In genomic region chr3:171556574-171557145, GRCh38 we compare ENCODE assay signal across 14 cellular contexts.
DNase-seq lines count a peak whose midpoint lies in the region; ATAC-seq and TF ChIP-seq lines count a peak whose summit lies in the region.
"Had no signal": no experiment of that assay in that cellular context is flagged by ENCODE, and none has a peak within 500 bp of the region (broad histone marks: within the 10 kb centered on the region; RNA-seq: fewer than 3 reads in every experiment).

No MANE protein-coding gene starts in this region.

- 61 to 85% methylated on average over 4 of the region's 4 CpGs for WGBS in testis, 2 donors

- no peak for TF ChIP-seq CTCF in testis (IDR thresholded peaks at IDR 0.05)

- H3K27ac ChIP-seq in testis: peak overlapping the region; percentile 26 to 42
- H3K27ac ChIP-seq: HL-60 had no signal

- H3K4me3 Mint-ChIP-seq in activated naive CD4-positive, alpha-beta T cell treated with anti-CD3 and anti-CD28 coated beads for 36 hours: no peak overlapping the region
- H3K4me3 Mint-ChIP-seq: activated B cell treated with CpG ODN at 0.5 μM for 24 hours, naive B cell, type B pancreatic cell had no signal

- H3K9me3 ChIP-seq in testis: no peaks in the 10 kb centered on the region

- no peaks in the 10 kb centered on the region for H3K27me3 Mint-ChIP-seq in activated naive CD4-positive, alpha-beta T cell treated with anti-CD3 and anti-CD28 coated beads for 36 hours (ENCODE audit: low read depth)
- H3K27me3 Mint-ChIP-seq: activated B cell treated with CpG ODN at 0.5 μM for 24 hours, naive B cell, type B pancreatic cell had no signal

- H3K9me3 Mint-ChIP-seq in activated naive CD4-positive, alpha-beta T cell treated with anti-CD3 and anti-CD28 coated beads for 36 hours: no peaks in the 10 kb centered on the region
- H3K9me3 Mint-ChIP-seq: activated B cell treated with CpG ODN at 0.5 μM for 24 hours, naive B cell, type B pancreatic cell had no signal

- intact Hi-C loops in activated naive CD4-positive, alpha-beta T cell treated with anti-CD3 and anti-CD28 coated beads for 36 hours (cut with micrococcal nuclease): no loop called here
- intact Hi-C loops in testis (cut with DNase I; ENCODE audit: low total_unique reads): no loop called here

- no peak overlapping the region for H3K27ac Mint-ChIP-seq in activated naive CD4-positive, alpha-beta T cell treated with anti-CD3 and anti-CD28 coated beads for 36 hours
- H3K27ac Mint-ChIP-seq: activated B cell treated with CpG ODN at 0.5 μM for 24 hours, naive B cell, type B pancreatic cell had no signal

- CTCF ChIA-PET in activated naive CD4-positive, alpha-beta T cell treated with anti-CD3 and anti-CD28 coated beads for 36 hours (lab: Charles Lee): interaction anchor here (1.1 kb wide), 1 partner anchor 10 kb away, joined by 3 read pairs; no protein-coding TSS in a partner anchor

- no peaks in the 10 kb centered on the region for H3K36me3 Mint-ChIP-seq in activated naive CD4-positive, alpha-beta T cell treated with anti-CD3 and anti-CD28 coated beads for 36 hours (ENCODE audit: low read depth)
- H3K36me3 Mint-ChIP-seq: naive B cell, type B pancreatic cell had no signal

- no peak overlapping the region for H3K4me3 ChIP-seq in testis
- H3K4me3 ChIP-seq: smooth muscle cell had no signal

- peak; percentile 15 for DNase-seq in activated naive CD4-positive, alpha-beta T cell treated with anti-CD3 and anti-CD28 coated beads for 36 hours
- no peak for DNase-seq in activated naive CD4-positive, alpha-beta T cell treated with anti-CD3 and anti-CD28 coated beads, Interleukin-2, amount 50 U/mL, for 16 hours
- DNase-seq in NCI-H2227 treated with DMSO at 0.1 percent for 48 hours (lab: John Stamatoyannopoulos, UW): peak; percentile 53
- DNase-seq in dermis blood vessel endothelial cell: peak; percentile 33
- DNase-seq in testis: no peak
- no peak for DNase-seq in stimulated activated CD4-positive, alpha-beta T cell treated with anti-CD3 and anti-CD28 coated beads, Interleukin-12 subunit alpha, Interleukin-12 subunit beta, amount 100 ng/mL, for 4 hours
- DNase-seq: activated B cell treated with CpG ODN at 0.5 μM for 24 hours, naive B cell, SHP77 treated with DMSO at 0.1 percent for 48 hours had no signal

- no peaks in the 10 kb centered on the region for H3K27me3 ChIP-seq in testis

- H3K36me3 ChIP-seq in testis (ENCODE audit: low read depth, missing control alignments): no peaks in the 10 kb centered on the region

- H3K4me1 ChIP-seq in testis: peaks cover 11% of the 10 kb centered on the region

- H3K4me1 Mint-ChIP-seq in activated naive CD4-positive, alpha-beta T cell treated with anti-CD3 and anti-CD28 coated beads for 36 hours (ENCODE audit: low read depth): peaks cover 13% of the 10 kb centered on the region
- H3K4me1 Mint-ChIP-seq: activated B cell treated with CpG ODN at 0.5 μM for 24 hours, naive B cell had no signal

- no peak for TF ChIP-seq POLR2A in testis (IDR thresholded peaks at IDR 0.05)

- ATAC-seq in HG02678 (IDR thresholded peaks at IDR 0.05; ENCODE audit: unreplicated experiment) (no peak), HG03354 (IDR thresholded peaks at IDR 0.05; ENCODE audit: poor library complexity, severe bottlenecking, unreplicated experiment) (no peak)

Comparison
In these comparisons a context has a peak if more than half of its experiments do, and no peak if none do; other contexts are left out.
1. DNase-seq: peak in activated naive CD4-positive, alpha-beta T cell treated with anti-CD3 and anti-CD28 coated beads for 36 hours (single experiment), NCI-H2227 treated with DMSO at 0.1 percent for 48 hours (single experiment) and dermis blood vessel endothelial cell (single experiment); none in activated naive CD4-positive, alpha-beta T cell treated with anti-CD3 and anti-CD28 coated beads, Interleukin-2, amount 50 U/mL, for 16 hours (single experiment), testis (single experiment) and stimulated activated CD4-positive, alpha-beta T cell treated with anti-CD3 and anti-CD28 coated beads, Interleukin-12 subunit alpha, Interleukin-12 subunit beta, amount 100 ng/mL, for 4 hours (single experiment).